8 cellular contexts compared by ENCODE assay signal in the genomic region with DNA sequence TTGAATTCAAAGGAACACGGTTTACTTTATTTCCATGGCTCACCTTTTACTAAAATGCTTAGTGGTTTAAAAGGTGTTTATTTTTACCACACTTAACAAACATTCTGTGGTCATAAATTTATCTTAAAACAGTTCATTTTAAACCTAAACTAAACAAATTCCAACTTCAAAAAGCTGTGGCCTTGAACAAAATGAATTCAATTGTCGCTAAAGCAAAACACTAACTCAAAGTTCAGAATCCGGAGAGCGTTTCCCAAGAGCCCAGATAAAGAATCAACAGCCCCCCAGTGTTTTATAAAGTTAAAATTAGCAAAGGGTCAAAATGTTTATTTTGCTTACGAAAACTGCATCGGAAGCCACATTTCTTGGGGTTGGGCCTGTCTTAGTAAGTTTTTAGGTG. TPM values are rescaled to one million over a fixed set of nuclear protein-coding genes. Genes with fewer than 3 reads are reported as not detected.
A peak's percentile ranks its signal among the peaks of the same experiment; 100 is the strongest.
DNase-seq lines count a peak whose midpoint lies in the region; TF ChIP-seq lines count a peak whose summit lies in the region.

No MANE protein-coding gene starts in this region.

- DNase-seq in cardiac fibroblast (ENCODE audit: low read depth in 2 of 2) (peak in 1 of 2 donors; percentile 22), NCI-H2196 (lab: John Stamatoyannopoulos, UW; ENCODE audit: unreplicated experiment) (no peak), occipital lobe (lab: John Stamatoyannopoulos, UW) (no peak), NOMO-1 (lab: John Stamatoyannopoulos, UW; ENCODE audit: unreplicated experiment in 2 of 2) (no peak), COLO668 (lab: John Stamatoyannopoulos, UW; ENCODE audit: unreplicated experiment) (no peak)

- peak overlapping the region; percentile 99 for H3K4me3 ChIP-seq in HUES6 (ENCODE audit: low read depth, low read length)
- peak overlapping the region; percentile 70 to 73 for H3K4me3 ChIP-seq in cardiac fibroblast (replicated peaks in 1 of 2; ENCODE audit: low read depth in 2 of 2, low read length in 2 of 2)
- peak overlapping the region; percentile 80 to 96 for H3K4me3 ChIP-seq in mucosa of rectum (ENCODE audit: low read length in 2 of 2)

- H3K9me3 ChIP-seq in HUES6 (ENCODE audit: control insufficient read depth, insufficient read depth, low read depth, low read length) (no peaks in the 10 kb centered on the region), mucosa of rectum (ENCODE audit: control insufficient read depth in 2 of 2, low read length in 2 of 2) (no peaks in the 10 kb centered on the region)

- H3K9ac ChIP-seq in HUES6 (ENCODE audit: low read length), result peak overlapping the region; percentile 98
- H3K9ac ChIP-seq in mucosa of rectum (ENCODE audit: low read depth in 1 of 2, low read length in 2 of 2), result peak overlapping the region; percentile 89 to 98

- H3K27ac ChIP-seq in 22Rv1, result peak overlapping the region; percentile 88
- peak overlapping the region; percentile 86 for H3K27ac ChIP-seq in HUES6 (ENCODE audit: low read depth, low read length)
- peak overlapping the region; percentile 94 to 97 for H3K27ac ChIP-seq in mucosa of rectum (ENCODE audit: low read depth in 2 of 2, low read length in 2 of 2)

- H3K27me3 ChIP-seq in HUES6 (ENCODE audit: control insufficient read depth, insufficient read depth, low read length) (no peaks in the 10 kb centered on the region), mucosa of rectum (ENCODE audit: control insufficient read depth in 2 of 2, insufficient read depth in 2 of 2, low read length in 2 of 2) (no peaks in the 10 kb centered on the region)

- peaks cover 7% of the 10 kb centered on the region for H3K36me3 ChIP-seq in HUES6 (ENCODE audit: control insufficient read depth, insufficient read depth, low read length)
- H3K36me3 ChIP-seq in mucosa of rectum (ENCODE audit: control insufficient read depth in 2 of 2, insufficient read depth in 2 of 2, low read length in 2 of 2), result peaks cover 4% of the 10 kb centered on the region in 2 donors

- TF ChIP-seq CTCF in 22Rv1 (IDR thresholded peaks at IDR 0.05) (no peak), cardiac fibroblast (IDR thresholded peaks at IDR 0.05; ENCODE audit: low read depth, low read length) (no peak)

- H3K4me1 ChIP-seq in HUES6 (ENCODE audit: control insufficient read depth, insufficient read depth, low read length), result peaks cover 6% of the 10 kb centered on the region; the same call in 1 of the 2 replicates
- peaks cover 11 to 20% of the 10 kb centered on the region in 2 donors for H3K4me1 ChIP-seq in mucosa of rectum (ENCODE audit: control insufficient read depth in 2 of 2, insufficient read depth in 2 of 2, low read length in 2 of 2)

RNA-seq across cellular contexts. Expression of gene PUM1, which starts 1.4 kb away (rescaled TPM):
- 140 TPM for total RNA-seq in occipital lobe
